1 cellular context compared by ENCODE assay signal in the genomic region with DNA sequence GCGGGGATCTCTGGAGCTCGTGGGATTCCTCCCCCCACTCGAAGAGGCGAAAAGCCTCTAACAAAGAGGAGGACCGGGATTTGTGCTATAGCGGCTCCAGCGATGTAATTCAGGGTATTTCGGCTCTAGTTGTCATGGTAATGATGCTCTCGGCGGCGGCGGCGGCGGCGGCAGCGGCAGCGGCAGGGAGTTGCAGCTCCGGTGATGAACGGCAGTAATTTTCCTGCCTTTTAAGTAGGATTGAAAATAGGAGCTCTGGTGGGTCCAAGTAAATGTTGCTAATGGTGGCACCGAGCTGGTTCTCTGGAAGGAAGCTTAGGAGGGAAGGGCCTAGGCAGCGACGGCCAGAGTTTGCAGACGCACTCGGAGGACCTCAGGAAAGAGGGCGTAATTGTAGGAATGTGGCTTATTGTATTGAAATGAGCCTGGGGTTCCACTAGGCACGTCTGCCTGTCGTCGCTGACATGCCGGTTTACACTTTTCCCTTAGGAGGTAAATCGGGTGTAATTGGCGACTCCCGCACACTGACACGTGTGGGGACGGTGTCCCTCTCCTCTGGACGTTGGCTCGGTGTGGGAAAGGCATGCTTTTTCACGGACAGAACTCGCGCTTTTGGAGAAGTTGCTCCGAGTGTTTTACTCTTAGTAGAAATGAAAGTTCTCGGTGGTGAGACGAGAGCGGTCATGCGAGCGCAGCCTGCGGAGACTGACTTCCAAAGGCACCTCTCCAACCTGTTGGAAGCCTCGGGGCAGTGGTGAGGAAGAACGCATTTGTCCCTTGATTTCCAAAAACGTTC.
TF ChIP-seq lines count a peak whose summit lies in the region.

No MANE protein-coding gene starts in this region.

TF ChIP-seq in H1, 55 proteins besides CTCF, POLR2A, EP300 and RAD21:
- TF ChIP-seq YY1 (IDR thresholded peaks at IDR 0.05; ENCODE audit: low read depth, low read length) (no peak), GTF2F1 (IDR thresholded peaks at IDR 0.05; ENCODE audit: borderline replicate concordance, low read depth, low read length) (no peak), NANOG (IDR thresholded peaks at IDR 0.05; ENCODE audit: insufficient read depth, low read depth, low read length, poor library complexity, severe bottlenecking) (no peak), RXRA (IDR thresholded peaks at IDR 0.05; ENCODE audit: insufficient read depth, low read depth, low read length) (no peak), RNF2 (IDR thresholded peaks at IDR 0.05; ENCODE audit: borderline replicate concordance, low read depth, low read length, missing control alignments, poor library complexity, severe bottlenecking) (peak; percentile 46), TEAD4 (IDR thresholded peaks at IDR 0.05; ENCODE audit: low read depth, low read length) (0 out of 2 replicates have a peak, but pooled peaks have one; percentile 1), KDM1A (IDR thresholded peaks at IDR 0.05; ENCODE audit: borderline replicate concordance, low read length) (peak; percentile 40), HDAC2 (IDR thresholded peaks at IDR 0.05; ENCODE audit: borderline replicate concordance in 1 of 2, low read depth in 2 of 2, low read length in 2 of 2) (peak in 1 of 2 experiments; percentile 34; a peak in 1 of 4 replicates), GABPA (IDR thresholded peaks at IDR 0.05; ENCODE audit: borderline replicate concordance, insufficient read depth, low read length) (no peak), SIN3A (conservative IDR thresholded peaks at IDR 0.05 in 1 of 2, IDR thresholded peaks at IDR 0.05 in 1 of 2; ENCODE audit: low read depth in 1 of 2, low read length in 2 of 2) (peak in 1 of 2 experiments; percentile 41; a peak in 2 of 4 replicates), SUZ12 (IDR thresholded peaks at IDR 0.05; ENCODE audit: low read length) (peak; percentile 55)
